Comparison of ENCODE assay signal across 1 cellular context in the genomic region with DNA sequence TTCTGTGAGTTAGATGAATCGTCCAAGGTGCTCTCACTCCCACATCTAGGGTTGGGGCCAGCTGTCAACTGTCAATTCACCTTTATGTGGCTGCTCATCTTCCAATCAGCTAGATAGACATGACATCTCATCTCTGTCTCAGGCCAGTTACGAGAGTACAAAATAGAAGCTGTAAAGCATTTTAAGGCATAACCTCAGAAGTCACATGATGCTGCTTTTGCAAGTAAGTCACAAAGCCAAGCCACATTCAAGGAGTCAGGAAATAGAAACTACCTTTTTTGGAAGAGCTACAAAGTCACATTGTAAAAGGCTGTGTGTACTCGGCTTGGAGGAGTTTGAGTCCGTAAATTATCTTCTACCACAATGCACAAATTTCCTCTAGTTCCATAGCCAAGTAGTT.
TF ChIP-seq lines count a peak whose summit lies in the region.

No MANE protein-coding gene starts in this region.

TF ChIP-seq in GM12878, 131 proteins besides CTCF, POLR2A, EP300 and RAD21 (continued from another document):
- no peak for TF ChIP-seq CUX1 (IDR thresholded peaks at IDR 0.05; ENCODE audit: insufficient replicate concordance, low read depth, low read length)
- TF ChIP-seq MYB (IDR thresholded peaks at IDR 0.05; ENCODE audit: borderline replicate concordance, low read depth, low read length), result no peak
- no peak for TF ChIP-seq KAT2A (conservative IDR thresholded peaks at IDR 0.05; ENCODE audit: control insufficient read depth, low read depth, low read length)
- TF ChIP-seq NFIC (IDR thresholded peaks at IDR 0.05; ENCODE audit: low read depth, low read length), result no peak
- TF ChIP-seq STAT1 (conservative IDR thresholded peaks at IDR 0.05), result no peak
- TF ChIP-seq, protein P1, sequence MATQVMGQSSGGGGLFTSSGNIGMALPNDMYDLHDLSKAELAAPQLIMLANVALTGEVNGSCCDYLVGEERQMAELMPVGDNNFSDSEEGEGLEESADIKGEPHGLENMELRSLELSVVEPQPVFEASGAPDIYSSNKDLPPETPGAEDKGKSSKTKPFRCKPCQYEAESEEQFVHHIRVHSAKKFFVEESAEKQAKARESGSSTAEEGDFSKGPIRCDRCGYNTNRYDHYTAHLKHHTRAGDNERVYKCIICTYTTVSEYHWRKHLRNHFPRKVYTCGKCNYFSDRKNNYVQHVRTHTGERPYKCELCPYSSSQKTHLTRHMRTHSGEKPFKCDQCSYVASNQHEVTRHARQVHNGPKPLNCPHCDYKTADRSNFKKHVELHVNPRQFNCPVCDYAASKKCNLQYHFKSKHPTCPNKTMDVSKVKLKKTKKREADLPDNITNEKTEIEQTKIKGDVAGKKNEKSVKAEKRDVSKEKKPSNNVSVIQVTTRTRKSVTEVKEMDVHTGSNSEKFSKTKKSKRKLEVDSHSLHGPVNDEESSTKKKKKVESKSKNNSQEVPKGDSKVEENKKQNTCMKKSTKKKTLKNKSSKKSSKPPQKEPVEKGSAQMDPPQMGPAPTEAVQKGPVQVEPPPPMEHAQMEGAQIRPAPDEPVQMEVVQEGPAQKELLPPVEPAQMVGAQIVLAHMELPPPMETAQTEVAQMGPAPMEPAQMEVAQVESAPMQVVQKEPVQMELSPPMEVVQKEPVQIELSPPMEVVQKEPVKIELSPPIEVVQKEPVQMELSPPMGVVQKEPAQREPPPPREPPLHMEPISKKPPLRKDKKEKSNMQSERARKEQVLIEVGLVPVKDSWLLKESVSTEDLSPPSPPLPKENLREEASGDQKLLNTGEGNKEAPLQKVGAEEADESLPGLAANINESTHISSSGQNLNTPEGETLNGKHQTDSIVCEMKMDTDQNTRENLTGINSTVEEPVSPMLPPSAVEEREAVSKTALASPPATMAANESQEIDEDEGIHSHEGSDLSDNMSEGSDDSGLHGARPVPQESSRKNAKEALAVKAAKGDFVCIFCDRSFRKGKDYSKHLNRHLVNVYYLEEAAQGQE (IDR thresholded peaks at IDR 0.05; ENCODE audit: low read depth, low read length), result no peak
- TF ChIP-seq HDAC2 (IDR thresholded peaks at IDR 0.05), result no peak
- no peak for TF ChIP-seq POLR2AphosphoS2 (IDR thresholded peaks at IDR 0.05; ENCODE audit: low read depth, low read length)
- TF ChIP-seq TBL1XR1 (IDR thresholded peaks at IDR 0.05; ENCODE audit: low read depth, low read length), result no peak
- TF ChIP-seq, protein P2, sequence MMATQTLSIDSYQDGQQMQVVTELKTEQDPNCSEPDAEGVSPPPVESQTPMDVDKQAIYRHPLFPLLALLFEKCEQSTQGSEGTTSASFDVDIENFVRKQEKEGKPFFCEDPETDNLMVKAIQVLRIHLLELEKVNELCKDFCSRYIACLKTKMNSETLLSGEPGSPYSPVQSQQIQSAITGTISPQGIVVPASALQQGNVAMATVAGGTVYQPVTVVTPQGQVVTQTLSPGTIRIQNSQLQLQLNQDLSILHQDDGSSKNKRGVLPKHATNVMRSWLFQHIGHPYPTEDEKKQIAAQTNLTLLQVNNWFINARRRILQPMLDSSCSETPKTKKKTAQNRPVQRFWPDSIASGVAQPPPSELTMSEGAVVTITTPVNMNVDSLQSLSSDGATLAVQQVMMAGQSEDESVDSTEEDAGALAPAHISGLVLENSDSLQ (IDR thresholded peaks at IDR 0.05), result peak; percentile 50
- TF ChIP-seq EED (IDR thresholded peaks at IDR 0.05; ENCODE audit: low read depth), result no peak
- no peak for TF ChIP-seq SREBF2 (IDR thresholded peaks at IDR 0.05; ENCODE audit: low read length)
